Comparison of ENCODE assay signal across 1 cellular context in the genomic region with DNA sequence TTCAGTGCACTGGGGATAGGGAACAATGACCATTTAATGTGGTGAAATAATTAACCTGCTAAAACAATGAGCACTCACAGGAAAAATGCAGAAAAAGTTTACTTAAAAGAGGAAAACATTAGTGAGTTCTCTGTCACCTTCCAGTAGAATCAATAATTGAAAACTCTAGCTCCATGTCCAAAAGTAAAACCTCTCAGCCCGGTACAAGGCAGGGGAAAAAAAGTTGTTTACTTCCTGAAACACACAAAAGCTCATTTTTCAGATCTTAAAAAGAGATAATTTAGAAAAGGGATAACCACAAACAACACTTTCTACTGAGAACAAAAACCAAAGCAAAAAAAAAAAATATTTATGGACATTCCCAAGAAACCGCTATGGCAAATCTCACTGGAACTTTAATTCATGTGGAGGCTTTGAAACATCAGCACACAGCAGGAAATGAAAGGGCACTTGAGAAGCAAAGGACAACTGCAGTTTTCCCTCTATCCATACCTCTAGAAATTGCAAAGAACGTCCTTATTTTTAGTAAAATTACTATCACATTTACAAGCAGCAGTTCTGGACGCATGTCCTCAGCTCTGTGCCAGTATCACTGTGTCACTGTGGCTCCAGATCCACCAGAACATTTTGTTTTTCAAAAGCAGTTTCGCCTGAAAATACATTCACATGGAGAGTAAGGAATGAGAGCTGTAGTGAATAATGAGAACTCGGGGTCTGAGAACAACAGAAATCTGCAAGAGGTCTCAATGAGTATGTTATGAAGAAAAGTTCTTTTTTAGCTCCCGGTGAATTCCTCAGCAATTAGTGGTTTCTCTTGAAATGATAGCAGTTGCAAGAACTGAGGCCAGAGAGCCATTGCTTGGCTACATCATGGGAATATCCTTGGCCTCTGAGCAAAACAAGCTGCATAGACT.
TF ChIP-seq lines count a peak whose summit lies in the region.

No MANE protein-coding gene starts in this region.

TF ChIP-seq in H1, 55 proteins besides CTCF, POLR2A, EP300 and RAD21 (continued from another document):
- TF ChIP-seq, protein P1, sequence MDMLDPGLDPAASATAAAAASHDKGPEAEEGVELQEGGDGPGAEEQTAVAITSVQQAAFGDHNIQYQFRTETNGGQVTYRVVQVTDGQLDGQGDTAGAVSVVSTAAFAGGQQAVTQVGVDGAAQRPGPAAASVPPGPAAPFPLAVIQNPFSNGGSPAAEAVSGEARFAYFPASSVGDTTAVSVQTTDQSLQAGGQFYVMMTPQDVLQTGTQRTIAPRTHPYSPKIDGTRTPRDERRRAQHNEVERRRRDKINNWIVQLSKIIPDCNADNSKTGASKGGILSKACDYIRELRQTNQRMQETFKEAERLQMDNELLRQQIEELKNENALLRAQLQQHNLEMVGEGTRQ (IDR thresholded peaks at IDR 0.05; ENCODE audit: low read length), result no peak
